ENCODE assay signal across 1 cellular context in genomic region chr1:204266504-204267034, GRCh38.
TF ChIP-seq lines count a peak whose summit lies in the region.

No MANE protein-coding gene starts in this region.

TF ChIP-seq in HepG2, 621 proteins besides CTCF, POLR2A, EP300 and RAD21 (continued from another document and continues in another):
- no peak for TF ChIP-seq PREB (CRISPR knock-in tag; IDR thresholded peaks at IDR 0.05)
- TF ChIP-seq ZC3H13 (CRISPR knock-in tag; IDR thresholded peaks at IDR 0.05): no peak
- TF ChIP-seq FOXA3 (CRISPR knock-in tag; IDR thresholded peaks at IDR 0.05): peak; percentile 73
- TF ChIP-seq ZNF331 (CRISPR knock-in tag; IDR thresholded peaks at IDR 0.05): peak; percentile 83; the same call in 1 of the 2 replicates
- TF ChIP-seq HNF1B (CRISPR knock-in tag; IDR thresholded peaks at IDR 0.05): peak; percentile 100
- no peak for TF ChIP-seq ZNF615 (CRISPR knock-in tag; IDR thresholded peaks at IDR 0.05; ENCODE audit: borderline replicate concordance)
- no peak for TF ChIP-seq ATF4 (CRISPR knock-in tag; IDR thresholded peaks at IDR 0.05)
- TF ChIP-seq ONECUT2 (CRISPR knock-in tag; IDR thresholded peaks at IDR 0.05): no peak
- TF ChIP-seq GTF3A (CRISPR knock-in tag; conservative IDR thresholded peaks at IDR 0.05): no peak
- no peak for TF ChIP-seq ZFAT (CRISPR knock-in tag; conservative IDR thresholded peaks at IDR 0.05)
- TF ChIP-seq ZNF234 (CRISPR knock-in tag; conservative IDR thresholded peaks at IDR 0.05): no peak
- TF ChIP-seq MED8 (CRISPR knock-in tag; IDR thresholded peaks at IDR 0.05; ENCODE audit: insufficient replicate concordance): peak; percentile 50
- no peak for TF ChIP-seq ZNF124 (CRISPR knock-in tag; IDR thresholded peaks at IDR 0.05)
- no peak for TF ChIP-seq ZNF101 (CRISPR knock-in tag; IDR thresholded peaks at IDR 0.05; ENCODE audit: borderline replicate concordance, low read depth)
- TF ChIP-seq MEF2D (CRISPR knock-in tag; IDR thresholded peaks at IDR 0.05): peak; percentile 50; the same call in 1 of the 2 replicates
- no peak for TF ChIP-seq RBM22 (optimal IDR thresholded peaks at IDR 0.05; ENCODE audit: low read length)
- TF ChIP-seq YEATS2 (CRISPR knock-in tag; IDR thresholded peaks at IDR 0.05; ENCODE audit: borderline replicate concordance): no peak; the same call in 1 of the 2 replicates
- no peak for TF ChIP-seq ZNF296 (CRISPR knock-in tag; conservative IDR thresholded peaks at IDR 0.05)
- no peak for TF ChIP-seq AGO2 (optimal IDR thresholded peaks at IDR 0.05; ENCODE audit: low read depth, low read length)
- peak; percentile 60; the same call in 1 of the 2 replicates for TF ChIP-seq UBTF (CRISPR knock-in tag; IDR thresholded peaks at IDR 0.05)
- no peak for TF ChIP-seq ZFP82 (CRISPR knock-in tag; IDR thresholded peaks at IDR 0.05; ENCODE audit: borderline replicate concordance)
- TF ChIP-seq ZBTB44 (CRISPR knock-in tag; IDR thresholded peaks at IDR 0.05): no peak
- no peak for TF ChIP-seq ZBTB4 (CRISPR knock-in tag; IDR thresholded peaks at IDR 0.05; ENCODE audit: borderline replicate concordance)
- TF ChIP-seq SKIL (CRISPR knock-in tag; IDR thresholded peaks at IDR 0.05; ENCODE audit: borderline replicate concordance): no peak
- TF ChIP-seq CENPBD1 (CRISPR knock-in tag; IDR thresholded peaks at IDR 0.05; ENCODE audit: borderline replicate concordance, low read depth): no peak
- TF ChIP-seq FOSL1 (CRISPR knock-in tag; IDR thresholded peaks at IDR 0.05; ENCODE audit: borderline replicate concordance): no peak
- TF ChIP-seq GLMP (CRISPR knock-in tag; IDR thresholded peaks at IDR 0.05; ENCODE audit: borderline replicate concordance): no peak
- TF ChIP-seq FUBP1 (CRISPR knock-in tag; IDR thresholded peaks at IDR 0.05; ENCODE audit: borderline replicate concordance): no peak
- no peak for TF ChIP-seq TAF15 (IDR thresholded peaks at IDR 0.05; ENCODE audit: low read depth, low read length, poor library complexity, severe bottlenecking)
- peak; percentile 67; the same call in 1 of the 2 replicates for TF ChIP-seq SMAD3 (CRISPR knock-in tag; IDR thresholded peaks at IDR 0.05)
- no peak for TF ChIP-seq PHB2 (IDR thresholded peaks at IDR 0.05; ENCODE audit: partially characterized antibody)
- no peak for TF ChIP-seq HIVEP1 (CRISPR knock-in tag; IDR thresholded peaks at IDR 0.05)
- TF ChIP-seq ZNF646 (CRISPR knock-in tag; IDR thresholded peaks at IDR 0.05): no peak
